Comparison of ENCODE assay signal across 1 cellular context in the genomic region with DNA sequence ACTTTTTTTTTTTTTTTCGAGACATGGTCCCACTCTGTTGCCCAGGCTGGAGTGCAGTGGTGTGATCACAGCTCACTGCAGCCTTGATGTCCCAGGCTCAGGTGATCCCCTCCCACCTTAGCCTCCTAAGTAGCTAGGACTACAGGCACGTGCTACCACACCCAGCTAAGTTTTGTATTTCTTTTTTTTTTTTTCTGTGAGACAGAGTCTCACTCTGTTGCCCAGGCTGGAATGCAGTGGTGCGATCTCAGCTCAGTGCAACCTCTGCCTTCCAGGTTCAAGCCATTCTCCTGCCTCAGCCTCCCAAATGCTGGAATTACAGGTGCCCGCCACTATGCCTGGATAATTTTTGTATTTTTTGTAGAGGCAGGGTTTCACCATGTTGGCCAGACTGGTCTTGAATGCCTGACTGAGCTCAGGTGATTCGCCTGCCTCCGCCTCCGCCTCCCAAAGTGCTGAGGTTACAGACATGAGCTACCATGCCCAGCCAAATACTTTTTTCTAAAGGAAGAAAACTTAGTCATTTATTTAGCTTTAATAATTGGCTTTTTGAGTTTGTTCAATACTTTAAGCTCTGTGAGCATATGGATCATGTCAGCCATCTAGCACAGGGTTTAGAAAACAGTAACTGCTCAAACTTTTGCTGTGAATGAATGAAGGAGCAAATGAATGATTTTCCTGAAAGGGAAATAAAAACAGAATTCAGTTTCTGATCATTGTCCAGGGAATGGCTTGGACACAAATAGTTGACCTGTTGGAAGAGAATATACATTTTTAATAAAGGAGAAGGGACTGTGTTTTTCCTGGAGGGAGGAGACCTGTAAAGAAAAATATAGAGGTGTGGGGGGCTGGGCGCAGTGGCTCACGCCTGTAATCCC.
TF ChIP-seq lines count a peak whose summit lies in the region.

No MANE protein-coding gene starts in this region.

TF ChIP-seq in GM23338, 12 proteins besides CTCF, POLR2A, EP300 and RAD21 (continued from another document):
- TF ChIP-seq, protein P1, sequence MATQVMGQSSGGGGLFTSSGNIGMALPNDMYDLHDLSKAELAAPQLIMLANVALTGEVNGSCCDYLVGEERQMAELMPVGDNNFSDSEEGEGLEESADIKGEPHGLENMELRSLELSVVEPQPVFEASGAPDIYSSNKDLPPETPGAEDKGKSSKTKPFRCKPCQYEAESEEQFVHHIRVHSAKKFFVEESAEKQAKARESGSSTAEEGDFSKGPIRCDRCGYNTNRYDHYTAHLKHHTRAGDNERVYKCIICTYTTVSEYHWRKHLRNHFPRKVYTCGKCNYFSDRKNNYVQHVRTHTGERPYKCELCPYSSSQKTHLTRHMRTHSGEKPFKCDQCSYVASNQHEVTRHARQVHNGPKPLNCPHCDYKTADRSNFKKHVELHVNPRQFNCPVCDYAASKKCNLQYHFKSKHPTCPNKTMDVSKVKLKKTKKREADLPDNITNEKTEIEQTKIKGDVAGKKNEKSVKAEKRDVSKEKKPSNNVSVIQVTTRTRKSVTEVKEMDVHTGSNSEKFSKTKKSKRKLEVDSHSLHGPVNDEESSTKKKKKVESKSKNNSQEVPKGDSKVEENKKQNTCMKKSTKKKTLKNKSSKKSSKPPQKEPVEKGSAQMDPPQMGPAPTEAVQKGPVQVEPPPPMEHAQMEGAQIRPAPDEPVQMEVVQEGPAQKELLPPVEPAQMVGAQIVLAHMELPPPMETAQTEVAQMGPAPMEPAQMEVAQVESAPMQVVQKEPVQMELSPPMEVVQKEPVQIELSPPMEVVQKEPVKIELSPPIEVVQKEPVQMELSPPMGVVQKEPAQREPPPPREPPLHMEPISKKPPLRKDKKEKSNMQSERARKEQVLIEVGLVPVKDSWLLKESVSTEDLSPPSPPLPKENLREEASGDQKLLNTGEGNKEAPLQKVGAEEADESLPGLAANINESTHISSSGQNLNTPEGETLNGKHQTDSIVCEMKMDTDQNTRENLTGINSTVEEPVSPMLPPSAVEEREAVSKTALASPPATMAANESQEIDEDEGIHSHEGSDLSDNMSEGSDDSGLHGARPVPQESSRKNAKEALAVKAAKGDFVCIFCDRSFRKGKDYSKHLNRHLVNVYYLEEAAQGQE (IDR thresholded peaks at IDR 0.05; ENCODE audit: unreplicated experiment): no peak
- TF ChIP-seq EZH2 (IDR thresholded peaks at IDR 0.05; ENCODE audit: low read depth, unreplicated experiment) (no peak), CREB1 (CRISPR knock-in tag; IDR thresholded peaks at IDR 0.05; ENCODE audit: low read depth) (no peak), EZH2phosphoT487 (IDR thresholded peaks at IDR 0.05; ENCODE audit: unreplicated experiment) (no peak), ZNF114 (CRISPR knock-in tag; IDR thresholded peaks at IDR 0.05) (no peak)
